ENCODE assay signal across 15 cellular contexts in the genomic region with DNA sequence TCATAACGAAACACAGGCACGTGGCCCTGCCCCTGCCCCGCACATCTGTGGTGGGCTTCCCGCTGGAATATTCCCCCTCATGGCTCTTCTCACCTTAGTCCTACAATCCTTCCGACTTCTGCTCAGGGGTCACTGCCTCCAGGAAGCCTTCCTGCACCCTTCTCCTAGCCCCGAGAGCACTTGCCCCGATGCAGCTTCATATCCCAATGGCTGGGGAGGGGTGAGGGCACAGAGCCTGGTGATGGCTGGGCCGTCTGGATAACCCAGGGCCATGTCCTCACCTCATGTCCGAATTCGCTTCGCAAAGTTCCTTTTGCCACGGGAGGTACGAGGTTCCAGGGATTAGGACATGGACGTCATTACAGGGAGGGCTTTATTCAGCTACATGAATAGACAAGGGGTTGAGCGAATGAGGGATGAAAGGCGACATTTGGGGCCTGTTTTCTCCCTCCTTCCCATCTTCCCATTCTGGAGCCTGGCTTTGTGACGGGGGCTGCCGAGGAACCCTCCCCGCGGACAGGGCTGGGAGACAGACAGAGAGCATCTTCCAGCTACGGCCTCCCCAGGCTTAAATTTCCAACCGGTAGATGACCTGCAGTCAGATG. TPM values are rescaled to one million over a fixed set of nuclear protein-coding genes. Genes with fewer than 3 reads are reported as not detected.
A peak's percentile ranks its signal among the peaks of the same experiment; 100 is the strongest.
DNase-seq lines count a peak whose midpoint lies in the region; ATAC-seq and TF ChIP-seq lines count a peak whose summit lies in the region.
"Had no signal": no experiment of that assay in that cellular context is flagged by ENCODE, and none has a peak within 500 bp of the region (broad histone marks: within the 10 kb centered on the region; RNA-seq: fewer than 3 reads in every experiment).

No MANE protein-coding gene starts in this region.

- H3K4me3 ChIP-seq in right atrium auricular region (no peak overlapping the region), RWPE2 (ENCODE audit: severe bottlenecking) (no peak overlapping the region), spleen (no peak overlapping the region), brain microvascular endothelial cell (ENCODE audit: low read depth, low read length) (no peak overlapping the region)

- H3K27ac Mint-ChIP-seq in endothelial cell (ENCODE audit: unreplicated experiment) = peak overlapping the region; percentile 41

- no peak overlapping the region for H3K4me3 Mint-ChIP-seq in endothelial cell (ENCODE audit: unreplicated experiment)

- no peaks in the 10 kb centered on the region for H3K36me3 Mint-ChIP-seq in endothelial cell (ENCODE audit: low read depth, unreplicated experiment)

- H3K36me3 ChIP-seq in right atrium auricular region (no peaks in the 10 kb centered on the region), RWPE2 (ENCODE audit: low read depth) (no peaks in the 10 kb centered on the region), spleen (no peaks in the 10 kb centered on the region), brain microvascular endothelial cell (replicated peaks) (no peaks in the 10 kb centered on the region)

- H3K4me1 ChIP-seq in right atrium auricular region (no peaks in the 10 kb centered on the region), RWPE2 (ENCODE audit: insufficient read depth, poor library complexity, severe bottlenecking) (no peaks in the 10 kb centered on the region), spleen (no peaks in the 10 kb centered on the region)

- TF ChIP-seq CTCF in right atrium auricular region (IDR thresholded peaks at IDR 0.05) (no peak), RWPE2 (IDR thresholded peaks at IDR 0.05; ENCODE audit: poor library complexity, severe bottlenecking) (no peak), endothelial cell (IDR thresholded peaks at IDR 0.05; ENCODE audit: unreplicated experiment) (no peak), spleen (IDR thresholded peaks at IDR 0.05 in 8 of 11, conservative IDR thresholded peaks at IDR 0.05 in 3 of 11) (no peak), brain microvascular endothelial cell (IDR thresholded peaks at IDR 0.05; ENCODE audit: low read depth, low read length, missing control alignments) (no peak)

- in situ Hi-C loops in brain microvascular endothelial cell (cut with HindIII; ENCODE audit: low pct_ligation_motif_present, low sequenced_read_pairs) = no loop called here

- H3K27ac ChIP-seq in right atrium auricular region = no peak overlapping the region
- no peak overlapping the region for H3K27ac ChIP-seq in RWPE2 (ENCODE audit: poor library complexity, severe bottlenecking)
- H3K27ac ChIP-seq in spleen = no peak overlapping the region
- H3K27ac ChIP-seq in brain microvascular endothelial cell = no peak overlapping the region

- DNase-seq in Right ventricle myocardium inferior (ENCODE audit: missing footprints) (peak; percentile 32), right atrium auricular region (ENCODE audit: low spot score) (no peak), RWPE2 (ENCODE audit: low spot score) (peak; percentile 34), endothelial cell (ENCODE audit: low spot score) (no peak), spleen (peak; percentile 44), brain microvascular endothelial cell (no peak)
- DNase-seq: Karpas-422; MM.1S; NCI-H1105; NCI-H187; NCI-H69; NK-92 treated with Interleukin-12 subunit alpha and Interleukin-12 subunit beta, amount 100 ng/mL, for 24 hours had no signal

- H3K4me1 Mint-ChIP-seq in endothelial cell (ENCODE audit: unreplicated experiment) = peaks cover 9% of the 10 kb centered on the region

- TF ChIP-seq POLR2A in spleen (IDR thresholded peaks at IDR 0.05) = no peak
- TF ChIP-seq POLR2A in GM18505 (IDR thresholded peaks at IDR 0.05; ENCODE audit: borderline replicate concordance, extremely low read depth, insufficient read depth, insufficient read length) = no peak

- H3K9me3 ChIP-seq in right atrium auricular region (peaks cover 0 to 10% of the 10 kb centered on the region in 2 donors), RWPE2 (ENCODE audit: severe bottlenecking) (no peaks in the 10 kb centered on the region), spleen (peaks cover 0 to 16% (median 8%) of the 10 kb centered on the region in 8 donors)

- WGBS in spleen, 5 donors = 72 to 89% (median 81%) methylated on average over 22 of the region's 22 CpGs

- peaks cover 10% of the 10 kb centered on the region for H3K27me3 Mint-ChIP-seq in endothelial cell (ENCODE audit: unreplicated experiment)

- intact Hi-C loops in Right ventricle myocardium inferior (cut with DNase I) (no loop called here), spleen (cut with DNase I; ENCODE audit: low total_unique reads) (no loop called here)

- H3K9me3 Mint-ChIP-seq in endothelial cell (ENCODE audit: unreplicated experiment) = no peaks in the 10 kb centered on the region

- H3K27me3 ChIP-seq in right atrium auricular region (no peaks in the 10 kb centered on the region), RWPE2 (ENCODE audit: insufficient read depth, poor library complexity, severe bottlenecking) (peaks cover 55% of the 10 kb centered on the region), spleen (replicated peaks in 1 of 7) (peaks cover 0 to 42% (median 0%) of the 10 kb centered on the region in 7 donors), brain microvascular endothelial cell (replicated peaks) (no peaks in the 10 kb centered on the region)

- ATAC-seq in Right ventricle myocardium inferior (no peak), RWPE2 (ENCODE audit: low read depth) (no peak), esophagus mucosa (no peak), GM18505 (IDR thresholded peaks at IDR 0.05; ENCODE audit: unreplicated experiment) (no peak)

RNA-seq across cellular contexts. Expression of a gene that starts 35.5 kb away (rescaled TPM):
- not detected for total RNA-seq in Right ventricle myocardium inferior
- not detected for total RNA-seq in right atrium auricular region
- not detected for total RNA-seq in endothelial cell (ENCODE audit: unreplicated experiment)
- not detected for total RNA-seq in spleen
- polyA plus RNA-seq in spleen = not detected
- not detected for total RNA-seq in esophagus mucosa
- polyA plus RNA-seq: BJ had no signal

Comparison
In these comparisons a context has a peak if more than half of its experiments do, and no peak if none do; other contexts are left out.
1. DNase-seq: peak in Right ventricle myocardium inferior (single experiment), RWPE2 (single experiment) and spleen (single experiment); none in right atrium auricular region (single experiment), endothelial cell (single experiment) and brain microvascular endothelial cell (single experiment).